21 cellular contexts compared by ENCODE assay signal in the genomic region with DNA sequence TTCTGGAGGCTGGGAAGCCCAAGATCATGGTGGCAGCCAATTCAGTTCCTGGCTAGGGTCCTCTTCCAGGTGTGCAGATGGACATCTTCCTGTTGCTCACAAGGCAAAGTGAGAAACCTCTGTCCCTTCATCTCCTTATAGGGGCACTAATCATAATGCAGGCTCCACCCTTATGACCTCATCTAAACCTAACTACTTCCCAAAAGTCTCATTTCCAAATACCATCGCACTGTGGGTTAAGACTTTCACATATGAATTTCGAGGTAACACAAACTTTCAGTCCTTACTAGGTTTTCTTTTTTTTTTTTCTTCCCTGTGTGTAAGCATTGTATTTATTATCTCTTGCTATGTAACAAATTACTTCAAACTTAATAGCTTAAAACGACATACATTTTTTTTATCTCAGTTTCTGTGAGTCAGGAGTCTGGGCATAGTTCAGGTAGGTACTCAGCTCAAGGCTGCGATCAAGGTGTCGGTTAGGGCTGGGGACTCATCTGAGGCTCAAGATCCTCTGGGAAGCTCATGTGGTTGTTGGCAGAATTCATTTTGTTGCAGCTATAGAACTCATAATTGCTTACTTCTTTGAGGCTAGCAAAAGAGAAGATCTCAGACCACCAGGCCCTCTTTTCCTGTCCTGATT.
DNase-seq lines count a peak whose midpoint lies in the region; ATAC-seq and TF ChIP-seq lines count a peak whose summit lies in the region.
"Had no signal": no experiment of that assay in that cellular context is flagged by ENCODE, and none has a peak within 500 bp of the region (broad histone marks: within the 10 kb centered on the region; RNA-seq: fewer than 3 reads in every experiment).

No MANE protein-coding gene starts in this region.

- peak overlapping the region; percentile 51 for H3K27ac Mint-ChIP-seq in activated CD4-positive, alpha-beta T cell treated with anti-CD3 and anti-CD28 coated beads for 36 hours
- H3K27ac Mint-ChIP-seq in activated CD4-positive, alpha-beta memory T cell treated with anti-CD3 and anti-CD28 coated beads, Interleukin-2, amount 10 ng/mL, durations not matched to agents 7 days and 5 days: peak overlapping the region; percentile 54
- H3K27ac Mint-ChIP-seq in natural killer cell: peak overlapping the region in 1 of 2 donors; percentile 88
- H3K27ac Mint-ChIP-seq: CD8-positive, alpha-beta T cell had no signal

- H3K9me3 Mint-ChIP-seq in activated CD4-positive, alpha-beta T cell treated with anti-CD3 and anti-CD28 coated beads for 36 hours (ENCODE audit: low read depth): no peaks in the 10 kb centered on the region
- H3K9me3 Mint-ChIP-seq in activated CD4-positive, alpha-beta memory T cell treated with anti-CD3 and anti-CD28 coated beads, Interleukin-2, amount 10 ng/mL, durations not matched to agents 7 days and 5 days: no peaks in the 10 kb centered on the region
- H3K9me3 Mint-ChIP-seq in natural killer cell: no peaks in the 10 kb centered on the region
- H3K9me3 Mint-ChIP-seq: CD8-positive, alpha-beta T cell; effector memory CD8-positive, alpha-beta T cell had no signal

- no peak for DNase-seq in activated CD4-positive, alpha-beta T cell treated with anti-CD3 and anti-CD28 coated beads for 36 hours
- no peak for DNase-seq in activated CD4-positive, alpha-beta T cell treated with anti-CD3 and anti-CD28 coated beads for 1 hour
- DNase-seq in MM.1S (no peak), natural killer cell (no peak), SK-N-DZ (ENCODE audit: low spot score) (no peak), caudate nucleus (lab: John Stamatoyannopoulos, UW) (no peak), HT-29 (ENCODE audit: low spot score) (no peak)
- DNase-seq in activated CD4-positive, alpha-beta memory T cell treated with anti-CD3 and anti-CD28 coated beads, Interleukin-2, amount 10 ng/mL, durations not matched to agents 7 days and 5 days: no peak
- DNase-seq: activated CD8-positive, alpha-beta memory T cell treated with anti-CD3 and anti-CD28 coated beads, Interleukin-2, amount 50 U/mL, for 48 hours; amniotic stem cell; CD8-positive, alpha-beta T cell; DND-41; effector memory CD8-positive, alpha-beta T cell; glutamatergic neuron; GOT3; NCI-H1105; NCI-H2171 treated with DMSO at 0.1 percent for 48 hours; small intestine had no signal

- H3K36me3 Mint-ChIP-seq in activated CD4-positive, alpha-beta T cell treated with anti-CD3 and anti-CD28 coated beads for 36 hours (ENCODE audit: low read depth): peaks cover 11% of the 10 kb centered on the region
- H3K36me3 Mint-ChIP-seq in activated CD4-positive, alpha-beta memory T cell treated with anti-CD3 and anti-CD28 coated beads, Interleukin-2, amount 10 ng/mL, durations not matched to agents 7 days and 5 days (ENCODE audit: low read depth): peaks cover 14% of the 10 kb centered on the region
- H3K36me3 Mint-ChIP-seq in natural killer cell: no peaks in the 10 kb centered on the region
- H3K36me3 Mint-ChIP-seq: CD8-positive, alpha-beta T cell had no signal

- H3K4me3 Mint-ChIP-seq in activated CD4-positive, alpha-beta T cell treated with anti-CD3 and anti-CD28 coated beads for 36 hours: peak overlapping the region; percentile 21
- peak overlapping the region; percentile 21 for H3K4me3 Mint-ChIP-seq in activated CD4-positive, alpha-beta memory T cell treated with anti-CD3 and anti-CD28 coated beads, Interleukin-2, amount 10 ng/mL, durations not matched to agents 7 days and 5 days
- H3K4me3 Mint-ChIP-seq in natural killer cell: peak overlapping the region; percentile 88
- H3K4me3 Mint-ChIP-seq: CD8-positive, alpha-beta T cell; effector memory CD8-positive, alpha-beta T cell had no signal

- H3K4me2 ChIP-seq in MM.1S (ENCODE audit: low read depth, low read length): peak overlapping the region; percentile 88

- H3K9me3 ChIP-seq in MM.1S (replicated peaks; ENCODE audit: insufficient read depth, low read length): no peaks in the 10 kb centered on the region
- H3K9me3 ChIP-seq: prostate gland, tibial nerve had no signal

- no peak overlapping the region for H2AFZ ChIP-seq in MM.1S (ENCODE audit: low read length)

- H3K4me3 ChIP-seq in MM.1S (ENCODE audit: low read length): 0 out of 2 replicates have a peak overlapping the region, but pooled peaks have one; percentile 10
- H3K4me3 ChIP-seq: prostate gland, tibial nerve had no signal

- CTCF ChIA-PET in activated CD4-positive, alpha-beta T cell treated with anti-CD3 and anti-CD28 coated beads for 36 hours (lab: Charles Lee): interaction anchor here (1.2 kb wide), 1 partner anchor 10 kb away, joined by 6 read pairs; no protein-coding TSS in a partner anchor
- CTCF ChIA-PET in activated CD4-positive, alpha-beta memory T cell treated with anti-CD3 and anti-CD28 coated beads, Interleukin-2, amount 10 ng/mL, durations not matched to agents 7 days and 5 days (lab: Charles Lee): interaction anchor here (0.9 to 1.7 kb wide), 2 partner anchors 8 to 10 kb away, joined by 3 to 7 read pairs; no protein-coding TSS in a partner anchor

- TF ChIP-seq CTCF in MM.1S (IDR thresholded peaks at IDR 0.05; ENCODE audit: low read length) (no peak), natural killer cell (IDR thresholded peaks at IDR 0.05) (no peak)

- intact Hi-C loops in activated CD4-positive, alpha-beta T cell treated with anti-CD3 and anti-CD28 coated beads for 36 hours (cut with DNase I, micrococcal nuclease): loop anchor here (5.0 kb wide), 2 partner anchors 399 to 669 kb away; a partner anchor contains a TSS
- intact Hi-C loops in natural killer cell (cut with micrococcal nuclease): no loop called here

- no peak overlapping the region for H3K9ac ChIP-seq in MM.1S (ENCODE audit: low read length)

- peaks cover 20% of the 10 kb centered on the region for H3F3A ChIP-seq in MM.1S (ENCODE audit: insufficient read depth, low read length)

- peak; percentile 57 for ATAC-seq in activated CD4-positive, alpha-beta T cell treated with anti-CD3 and anti-CD28 coated beads for 36 hours
- no peak for ATAC-seq in natural killer cell
- ATAC-seq: CD8-positive, alpha-beta T cell; effector memory CD8-positive, alpha-beta T cell; Right ventricle myocardium inferior had no signal

- H3K27ac ChIP-seq in MM.1S (ENCODE audit: low read length) (peak overlapping the region; percentile 61; the same call in 1 of the 2 replicates), caudate nucleus (ENCODE audit: low read depth, low read length) (no peak overlapping the region)
- H3K27ac ChIP-seq: prostate gland had no signal

- H3K27me3 ChIP-seq in MM.1S (replicated peaks; ENCODE audit: insufficient read depth, low read length): no peaks in the 10 kb centered on the region
- H3K27me3 ChIP-seq: tibial nerve had no signal

- H3K27me3 Mint-ChIP-seq in activated CD4-positive, alpha-beta T cell treated with anti-CD3 and anti-CD28 coated beads for 36 hours: no peaks in the 10 kb centered on the region
- H3K27me3 Mint-ChIP-seq in activated CD4-positive, alpha-beta memory T cell treated with anti-CD3 and anti-CD28 coated beads, Interleukin-2, amount 10 ng/mL, durations not matched to agents 7 days and 5 days: no peaks in the 10 kb centered on the region
- no peaks in the 10 kb centered on the region for H3K27me3 Mint-ChIP-seq in natural killer cell (ENCODE audit: low read depth in 2 of 2)
- H3K27me3 Mint-ChIP-seq: effector memory CD8-positive, alpha-beta T cell had no signal

- no peaks in the 10 kb centered on the region for H4K20me1 ChIP-seq in MM.1S (ENCODE audit: insufficient read depth, low read length)

- H3K36me3 ChIP-seq in MM.1S (replicated peaks; ENCODE audit: insufficient read depth, low read length): no peaks in the 10 kb centered on the region
- H3K36me3 ChIP-seq: prostate gland, tibial nerve had no signal

- POLR2A ChIA-PET in activated CD4-positive, alpha-beta T cell treated with anti-CD3 and anti-CD28 coated beads for 36 hours (lab: Charles Lee): no interaction called here
- POLR2A ChIA-PET in activated CD4-positive, alpha-beta memory T cell treated with anti-CD3 and anti-CD28 coated beads, Interleukin-2, amount 10 ng/mL, durations not matched to agents 7 days and 5 days (lab: Charles Lee): no interaction called here

- H3K79me2 ChIP-seq in MM.1S (ENCODE audit: low read length): peaks cover 8% of the 10 kb centered on the region; the same call in 1 of the 2 replicates

- peaks cover 22% of the 10 kb centered on the region for H3K4me1 ChIP-seq in MM.1S (ENCODE audit: low read length)
- H3K4me1 ChIP-seq: prostate gland, tibial nerve had no signal

- peaks cover 37% of the 10 kb centered on the region for H3K4me1 Mint-ChIP-seq in activated CD4-positive, alpha-beta T cell treated with anti-CD3 and anti-CD28 coated beads for 36 hours
- peaks cover 47% of the 10 kb centered on the region for H3K4me1 Mint-ChIP-seq in activated CD4-positive, alpha-beta memory T cell treated with anti-CD3 and anti-CD28 coated beads, Interleukin-2, amount 10 ng/mL, durations not matched to agents 7 days and 5 days
- peaks cover 12 to 45% of the 10 kb centered on the region in 2 donors for H3K4me1 Mint-ChIP-seq in natural killer cell

- no peaks in the 10 kb centered on the region for H3K9me2 ChIP-seq in MM.1S (replicated peaks; ENCODE audit: insufficient read depth, low read length)

Comparison
In these comparisons a context has a peak if more than half of its experiments do, and no peak if none do; other contexts are left out.
1. H3K4me3 Mint-ChIP-seq: peak in every context shown above with its lines; median percentile 88 in natural killer cell; 21 in activated CD4-positive, alpha-beta T cell treated with anti-CD3 and anti-CD28 coated beads for 36 hours; 21 in activated CD4-positive, alpha-beta memory T cell treated with anti-CD3 and anti-CD28 coated beads, Interleukin-2, amount 10 ng/mL, durations not matched to agents 7 days and 5 days.